7 cellular contexts compared by ENCODE assay signal in the genomic region with DNA sequence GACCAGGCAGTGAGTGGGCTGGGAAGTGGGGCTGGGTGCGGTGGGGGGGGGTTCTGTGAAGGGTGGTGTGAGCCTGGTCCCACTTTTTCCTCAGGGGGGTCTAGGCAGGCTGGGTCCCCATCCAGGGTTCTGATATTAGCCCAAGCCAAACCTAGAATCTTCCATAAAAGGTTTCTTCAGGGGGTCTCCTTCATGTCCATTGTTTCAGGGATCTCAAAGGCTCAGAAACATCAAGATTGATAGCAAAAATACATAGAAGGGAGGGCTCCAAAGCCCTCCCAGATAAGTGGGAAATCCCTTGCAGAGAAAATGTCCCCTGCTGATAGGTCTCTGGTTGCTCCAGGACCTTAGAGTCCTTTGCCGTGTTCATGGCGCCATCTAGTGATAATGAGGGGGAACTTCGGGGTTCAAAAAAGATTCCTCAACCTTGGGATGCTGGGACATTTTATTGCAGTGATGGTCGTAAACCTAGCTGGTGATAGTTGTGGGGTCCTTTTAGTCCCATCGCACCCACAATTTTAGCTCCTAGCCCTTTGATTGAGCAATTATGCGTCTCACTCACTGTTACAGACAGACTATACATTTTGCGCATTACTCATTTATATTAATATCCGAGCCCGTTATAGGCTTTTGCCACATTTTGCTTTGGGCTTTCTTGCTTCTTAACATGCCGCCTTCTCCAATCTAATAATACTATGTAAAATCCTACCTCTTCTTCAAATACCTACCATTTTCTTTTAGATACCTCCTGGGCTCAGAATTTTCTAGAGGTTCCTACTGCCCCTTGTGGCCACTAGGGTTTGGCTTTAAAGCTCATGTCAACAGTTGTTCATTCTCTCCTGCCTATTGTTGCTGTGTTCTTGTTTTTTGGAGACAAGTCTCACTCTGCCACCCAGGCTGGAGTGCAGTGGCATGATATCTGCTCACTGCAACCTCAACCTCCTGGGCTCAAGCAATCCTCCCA. TPM values are rescaled to one million over a fixed set of nuclear protein-coding genes. Genes with fewer than 3 reads are reported as not detected.
DNase-seq lines count a peak whose midpoint lies in the region; ATAC-seq, FAIRE-seq and TF ChIP-seq lines count a peak whose summit lies in the region.

No MANE protein-coding gene starts in this region.

- H4K20me1 ChIP-seq in MM.1S (ENCODE audit: insufficient read depth, low read length) (no peaks in the 10 kb centered on the region), astrocyte (ENCODE audit: insufficient read depth, low read length) (peaks cover 34% of the 10 kb centered on the region)

- H3K9me3 Mint-ChIP-seq in astrocyte (ENCODE audit: unreplicated experiment) = no peaks in the 10 kb centered on the region

- peak overlapping the region; percentile 75 for H3K27ac Mint-ChIP-seq in astrocyte (ENCODE audit: unreplicated experiment)

- H3K4me1 ChIP-seq in MM.1S (ENCODE audit: low read length) = no peaks in the 10 kb centered on the region
- no peaks in the 10 kb centered on the region for H3K4me1 ChIP-seq in astrocyte (ENCODE audit: insufficient read depth, low read length)

- no peak for ATAC-seq in GM21529 (IDR thresholded peaks at IDR 0.05; ENCODE audit: unreplicated experiment)

- no peaks in the 10 kb centered on the region for H3K79me2 ChIP-seq in MM.1S (ENCODE audit: low read length)
- H3K79me2 ChIP-seq in astrocyte (ENCODE audit: insufficient read depth, low read length) = peaks cover 34% of the 10 kb centered on the region

- H3K9ac ChIP-seq in MM.1S (ENCODE audit: low read length) (no peak overlapping the region), astrocyte (ENCODE audit: low read length) (peak overlapping the region; percentile 4)

- H3K36me3 ChIP-seq in MM.1S (replicated peaks; ENCODE audit: insufficient read depth, low read length) (no peaks in the 10 kb centered on the region), astrocyte (ENCODE audit: insufficient read depth, low read length) (peaks cover 15% of the 10 kb centered on the region)

- peaks cover 14% of the 10 kb centered on the region for H3K4me1 Mint-ChIP-seq in astrocyte (ENCODE audit: low read depth, unreplicated experiment)

- no peaks in the 10 kb centered on the region for H3K9me2 ChIP-seq in MM.1S (replicated peaks; ENCODE audit: insufficient read depth, low read length)

- H3K4me3 ChIP-seq in MM.1S (ENCODE audit: low read length) (no peak overlapping the region), astrocyte (ENCODE audit: insufficient read depth, low read depth, low read length) (no peak overlapping the region)

- H3K36me3 Mint-ChIP-seq in astrocyte (ENCODE audit: low read depth, unreplicated experiment) = peaks cover 14% of the 10 kb centered on the region

- no peak overlapping the region for H3K27ac ChIP-seq in MM.1S (ENCODE audit: low read length)
- H3K27ac ChIP-seq in astrocyte (ENCODE audit: low read depth, low read length) = no peak overlapping the region

- H3K4me2 ChIP-seq in MM.1S (ENCODE audit: low read depth, low read length) (peak overlapping the region; percentile 44; the same call in 1 of the 2 replicates), astrocyte (ENCODE audit: low read length) (no peak overlapping the region)

- H3K27me3 ChIP-seq in MM.1S (replicated peaks; ENCODE audit: insufficient read depth, low read length) (0 out of 2 replicates have a peak, but pooled peaks cover 3% of the 10 kb centered on the region), astrocyte (ENCODE audit: insufficient read depth, low read length) (no peaks in the 10 kb centered on the region)

- H3F3A ChIP-seq in MM.1S (ENCODE audit: insufficient read depth, low read length) = no peaks in the 10 kb centered on the region

- peak overlapping the region; percentile 23 for H3K4me3 Mint-ChIP-seq in astrocyte (ENCODE audit: unreplicated experiment)

- peak; percentile 66 for DNase-seq in GM04504 (ENCODE audit: low read depth)
- peak; percentile 77 for DNase-seq in MM.1S
- DNase-seq in RPMI8226 = peak; percentile 69
- peak; percentile 43 for DNase-seq in astrocyte (ENCODE audit: low read depth)
- DNase-seq in hepatic stellate cell (ENCODE audit: low spot score) = peak; percentile 88
- DNase-seq in smooth muscle cell of the brain vasculature (ENCODE audit: low read depth, low spot score) = peak; percentile 78

- TF ChIP-seq CTCF in MM.1S (IDR thresholded peaks at IDR 0.05; ENCODE audit: low read length) = peak; percentile 64
- TF ChIP-seq CTCF in astrocyte (IDR thresholded peaks at IDR 0.05; ENCODE audit: insufficient read depth, low read depth, low read length) = peak; percentile 77

- 0 out of 2 replicates have a peak overlapping the region, but pooled peaks have one; percentile 38 for H2AFZ ChIP-seq in MM.1S (ENCODE audit: low read length)
- no peak overlapping the region for H2AFZ ChIP-seq in astrocyte (ENCODE audit: low read depth, low read length)

- no peak for FAIRE-seq in astrocyte (lab: Jason Lieb, UNC)

- no peaks in the 10 kb centered on the region for H3K9me3 ChIP-seq in MM.1S (replicated peaks; ENCODE audit: insufficient read depth, low read length)
- H3K9me3 ChIP-seq in astrocyte (ENCODE audit: insufficient read depth, low read depth, low read length) = no peaks in the 10 kb centered on the region

- H3K27me3 Mint-ChIP-seq in astrocyte (ENCODE audit: low read depth, unreplicated experiment) = no peaks in the 10 kb centered on the region

RNA-seq across cellular contexts. Expression of gene IGF2BP1, which starts 35.1 kb away (rescaled TPM):
- 241 and 260 TPM in 2 replicates for total RNA-seq in astrocyte
